In the genomic region with DNA sequence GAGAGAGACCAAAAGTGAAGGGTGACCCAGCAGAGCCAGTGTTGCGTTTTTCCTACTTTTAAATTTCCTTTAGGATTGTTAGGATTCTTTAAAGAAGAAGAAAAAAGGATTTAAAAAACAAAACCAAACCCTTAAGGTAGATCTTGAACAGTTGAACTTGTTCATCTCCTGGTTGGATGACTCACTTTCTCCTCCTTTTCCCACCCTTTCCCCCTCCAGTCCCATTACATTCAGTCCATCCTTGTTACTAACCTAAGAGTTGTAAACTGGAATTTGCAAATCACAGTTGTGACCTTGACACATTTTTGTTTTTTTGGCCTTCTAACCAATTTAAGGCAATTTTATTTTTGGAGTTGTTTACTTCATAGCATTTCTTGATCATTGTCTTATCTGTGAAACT, we compare ENCODE assay signal across 2 cellular contexts.
TF ChIP-seq lines count a peak whose summit lies in the region.

No MANE protein-coding gene starts in this region.

TF ChIP-seq in HEK293, 187 proteins besides CTCF, POLR2A, EP300 and RAD21:
- TF ChIP-seq ZNF629 (tag by site-specific recombination; IDR thresholded peaks at IDR 0.05) (no peak), ZNF398 (tag by site-specific recombination; IDR thresholded peaks at IDR 0.05) (peak; percentile 50)

TF ChIP-seq in GM12878, 131 proteins besides CTCF, POLR2A, EP300 and RAD21:
- TF ChIP-seq POLR2AphosphoS5 (IDR thresholded peaks at IDR 0.05; ENCODE audit: low read length) (0 out of 2 replicates have a peak, but pooled peaks have one; percentile 10), SKIL (IDR thresholded peaks at IDR 0.05; ENCODE audit: low read depth, poor library complexity, severe bottlenecking) (no peak)
